In genomic region chr15:34969340-34970097, GRCh38 we compare ENCODE assay signal across 1 cellular context.
TF ChIP-seq lines count a peak whose summit lies in the region.

Gene AQR, minus strand, starts transcription at chr15:34969742. Its CDS starts 129 bp downstream, at chr15:34969613.

TF ChIP-seq in K562, 482 proteins besides CTCF, POLR2A, EP300 and RAD21 (continued from another document and continues in another):
- TF ChIP-seq FOXO4 (CRISPR knock-in tag; IDR thresholded peaks at IDR 0.05) (no peak), STAT5B (CRISPR knock-in tag; IDR thresholded peaks at IDR 0.05) (no peak), TAF1 (IDR thresholded peaks at IDR 0.05; ENCODE audit: control insufficient read depth, extremely low read depth, insufficient read depth, low read length, severe bottlenecking) (peak; percentile 98), SMC3 (conservative IDR thresholded peaks at IDR 0.05; ENCODE audit: insufficient read depth, low read depth, low read length) (peak; percentile 59), ZZZ3 (IDR thresholded peaks at IDR 0.05) (no peak), SMARCC2 (IDR thresholded peaks at IDR 0.05; ENCODE audit: low read depth) (no peak), ZKSCAN3 (CRISPR knock-in tag; IDR thresholded peaks at IDR 0.05) (no peak), LCOR (CRISPR knock-in tag; IDR thresholded peaks at IDR 0.05) (peak; percentile 57; the same call in 1 of the 2 replicates), MAFF (IDR thresholded peaks at IDR 0.05; ENCODE audit: low read length) (no peak), ARNT (IDR thresholded peaks at IDR 0.05) (peak in 1 of 2 experiments; percentile 72; a peak in 2 of 4 replicates), TSHZ1 (CRISPR knock-in tag; IDR thresholded peaks at IDR 0.05) (no peak), SETDB1 (IDR thresholded peaks at IDR 0.05; ENCODE audit: low read length) (no peak), ILK (tag; IDR thresholded peaks at IDR 0.05; ENCODE audit: borderline replicate concordance, low read depth) (no peak), MTA3 (IDR thresholded peaks at IDR 0.05; ENCODE audit: borderline replicate concordance) (peak; percentile 88), JUND (IDR thresholded peaks at IDR 0.05; ENCODE audit: borderline replicate concordance, low read depth, low read length) (peak; percentile 79), JUND (tag; IDR thresholded peaks at IDR 0.05; ENCODE audit: borderline replicate concordance, low read depth, low read length) (no peak; the same call in 2 of the 3 replicates), KAT2B (IDR thresholded peaks at IDR 0.05; ENCODE audit: low read depth, low read length) (no peak), ZBTB40 (IDR thresholded peaks at IDR 0.05) (peak; percentile 100), ZBTB40 (CRISPR knock-in tag; IDR thresholded peaks at IDR 0.05) (no peak), NCOA1 (IDR thresholded peaks at IDR 0.05; ENCODE audit: low read depth) (peak; percentile 99), HNRNPLL (IDR thresholded peaks at IDR 0.05; ENCODE audit: low read depth, low read length, poor library complexity, severe bottlenecking) (peak; percentile 75), TRIM25 (IDR thresholded peaks at IDR 0.05; ENCODE audit: borderline replicate concordance) (no peak), HMBOX1 (IDR thresholded peaks at IDR 0.05) (no peak), ZNF134 (CRISPR knock-in tag; conservative IDR thresholded peaks at IDR 0.05) (no peak), ZNF395 (CRISPR knock-in tag; IDR thresholded peaks at IDR 0.05) (0 out of 2 replicates have a peak, but pooled peaks have one; percentile 39), DLX4 (CRISPR knock-in tag; IDR thresholded peaks at IDR 0.05) (no peak), THAP12 (CRISPR knock-in tag; IDR thresholded peaks at IDR 0.05) (0 out of 2 replicates have a peak, but pooled peaks have one; percentile 51), CBFA2T2 (conservative IDR thresholded peaks at IDR 0.05) (no peak), PCBP2 (IDR thresholded peaks at IDR 0.05; ENCODE audit: low read depth, low read length, poor library complexity, severe bottlenecking) (no peak), ZNF224 (CRISPR knock-in tag; IDR thresholded peaks at IDR 0.05) (no peak), ATF6 (CRISPR knock-in tag; IDR thresholded peaks at IDR 0.05) (no peak), SNAPC5 (CRISPR knock-in tag; IDR thresholded peaks at IDR 0.05) (no peak), SNIP1 (IDR thresholded peaks at IDR 0.05; ENCODE audit: low read depth) (0 out of 2 replicates have a peak, but pooled peaks have one; percentile 18), RNF2 (IDR thresholded peaks at IDR 0.05) (peak; percentile 53; the same call in 1 of the 2 replicates)
